ENCODE assay signal across 10 cellular contexts in genomic region chr11:93525601-93526000, GRCh38. TPM values are rescaled to one million over a fixed set of nuclear protein-coding genes. Genes with fewer than 3 reads are reported as not detected.
DNase-seq lines count a peak whose midpoint lies in the region; ATAC-seq and TF ChIP-seq lines count a peak whose summit lies in the region.
"Had no signal": no experiment of that assay in that cellular context is flagged by ENCODE, and none has a peak within 500 bp of the region (broad histone marks: within the 10 kb centered on the region; RNA-seq: fewer than 3 reads in every experiment).

No MANE protein-coding gene starts in this region.

- peak overlapping the region in 7 of 11 experiments; percentile 19 to 85 (median 70); a peak in 7 of 22 replicates for H3K9ac ChIP-seq in BLaER1 treated with 17β-estradiol and CSF1 and Interleukin-3, amounts not matched to agents 10 nM and 100 nM

- no peaks in the 10 kb centered on the region for H3K9me3 ChIP-seq in BLaER1 treated with 17β-estradiol and CSF1 and Interleukin-3, amounts not matched to agents 10 nM and 100 nM (replicated peaks in 1 of 11)
- no peaks in the 10 kb centered on the region for H3K9me3 ChIP-seq in cardiac muscle cell (ENCODE audit: low read depth)

- peak overlapping the region in 10 of 11 experiments; percentile 68 to 94 (median 82); a peak in 19 of 22 replicates for H3K27ac ChIP-seq in BLaER1 treated with 17β-estradiol and CSF1 and Interleukin-3, amounts not matched to agents 10 nM and 100 nM
- peak overlapping the region; percentile 96 for H3K27ac ChIP-seq in cardiac muscle cell

- peaks cover 0 to 12% (median 0%) of the 10 kb centered on the region in 11 experiments; a peak in 2 of 22 replicates for H3K27me3 ChIP-seq in BLaER1 treated with 17β-estradiol and CSF1 and Interleukin-3, amounts not matched to agents 10 nM and 100 nM
- no peaks in the 10 kb centered on the region for H3K27me3 ChIP-seq in cardiac muscle cell

- peak; percentile 26 for ATAC-seq in GM21526 (IDR thresholded peaks at IDR 0.05; ENCODE audit: low FRiP score, unreplicated experiment)
- ATAC-seq in HG02852 (IDR thresholded peaks at IDR 0.05; ENCODE audit: unreplicated experiment), result no peak

- peak overlapping the region; percentile 78 to 98 (median 89) for H3K4me2 ChIP-seq in BLaER1 treated with 17β-estradiol and CSF1 and Interleukin-3, amounts not matched to agents 10 nM and 100 nM

- H3K36me3 ChIP-seq in BLaER1 treated with 17β-estradiol and CSF1 and Interleukin-3, amounts not matched to agents 10 nM and 100 nM, result no peaks in the 10 kb centered on the region; a peak in 1 of 22 replicates
- no peaks in the 10 kb centered on the region for H3K36me3 ChIP-seq in cardiac muscle cell

- no peak for TF ChIP-seq CTCF in cardiac muscle cell (IDR thresholded peaks at IDR 0.05; ENCODE audit: low read depth, low read length)

- DNase-seq in RPMI7951 (ENCODE audit: low read depth), result peak; percentile 20
- peak in 1 of 2 donors; percentile 69 for DNase-seq in cardiac muscle cell (ENCODE audit: low read depth in 1 of 2, low spot score in 1 of 2)
- DNase-seq in inferior parietal cortex (ENCODE audit: extremely low spot score), result no peak
- no peak for DNase-seq in nucleus accumbens (lab: John Stamatoyannopoulos, UW)
- no peak for DNase-seq in cerebellar nuclear complex (lab: John Stamatoyannopoulos, UW)
- DNase-seq: DND-41, NCI-H446 had no signal

- H4K20me1 ChIP-seq in BLaER1 treated with 17β-estradiol and CSF1 and Interleukin-3, amounts not matched to agents 10 nM and 100 nM, result peaks cover 0 to 20% (median 0%) of the 10 kb centered on the region in 11 experiments; a peak in 3 of 22 replicates

- peaks cover 94 to 100% (median 99%) of the 10 kb centered on the region in 10 experiments for H3K4me1 ChIP-seq in BLaER1 treated with 17β-estradiol and CSF1 and Interleukin-3, amounts not matched to agents 10 nM and 100 nM
- H3K4me1 ChIP-seq in cardiac muscle cell (ENCODE audit: low read depth), result peaks cover 61% of the 10 kb centered on the region

- H3K4me3 ChIP-seq in BLaER1 treated with 17β-estradiol and CSF1 and Interleukin-3, amounts not matched to agents 10 nM and 100 nM, result peak overlapping the region in 1 of 10 experiments; percentile 53; a peak in 1 of 20 replicates
- H3K4me3 ChIP-seq in cardiac muscle cell, result no peak overlapping the region

RNA-seq across cellular contexts. Expression of gene SMCO4, which starts 17.6 kb away (rescaled TPM):
- total RNA-seq in RPMI7951 (2014; rRNA removed; shearing (Covaris generic)), result 4.2 and 7.2 TPM in 2 replicates
- total RNA-seq in cardiac muscle cell, result 62.9 and 72.9 TPM in 2 replicates
- polyA plus RNA-seq in cardiac muscle cell, result 85.4 and 101 TPM in 2 replicates
